Comparison of ENCODE assay signal across 8 cellular contexts in genomic region chr6:152184573-152185157, GRCh38.
DNase-seq lines count a peak whose midpoint lies in the region; ATAC-seq and TF ChIP-seq lines count a peak whose summit lies in the region.

No MANE protein-coding gene starts in this region.

- no peak overlapping the region for H2AK5ac ChIP-seq in neuronal stem cell (ENCODE audit: low read depth, low read length)

- in situ Hi-C loops in G401 (cut with HindIII; ENCODE audit: low sequenced_read_pairs) = no loop called here

- no peak overlapping the region for H3K4ac ChIP-seq in neuronal stem cell (ENCODE audit: low read length)

- no peak overlapping the region for H2BK5ac ChIP-seq in neuronal stem cell (ENCODE audit: low read length)

- H3K4me3 Mint-ChIP-seq in activated CD4-positive, alpha-beta T cell treated with anti-CD3 and anti-CD28 coated beads, Interleukin-2, amount 10 ng/mL, durations not matched to agents 7 days and 5 days = peak overlapping the region; percentile 85
- H3K4me3 Mint-ChIP-seq in T-helper 1 cell treated with Interleukin-12 subunit alpha and Interleukin-12 subunit beta and Interleukin-4 antibody, amounts not matched to agents 30 μg/mL and 1 μg/mL, for 36 hours = peak overlapping the region; percentile 90

- CTCF ChIA-PET in activated CD4-positive, alpha-beta T cell treated with anti-CD3 and anti-CD28 coated beads, Interleukin-2, amount 10 ng/mL, durations not matched to agents 7 days and 5 days (lab: Charles Lee) = interaction anchor here (0.6 to 1.8 kb wide), 5 partner anchors 10 to 711 kb away, joined by 3 to 7 read pairs (median 3); no protein-coding TSS in a partner anchor

- H3K14ac ChIP-seq in neuronal stem cell (ENCODE audit: low read length) = no peak overlapping the region

- H3K27ac Mint-ChIP-seq in activated CD4-positive, alpha-beta T cell treated with anti-CD3 and anti-CD28 coated beads, Interleukin-2, amount 10 ng/mL, durations not matched to agents 7 days and 5 days = peak overlapping the region; percentile 100
- peak overlapping the region; percentile 99 for H3K27ac Mint-ChIP-seq in T-helper 1 cell treated with Interleukin-12 subunit alpha and Interleukin-12 subunit beta and Interleukin-4 antibody, amounts not matched to agents 30 μg/mL and 1 μg/mL, for 36 hours

- H3K9ac ChIP-seq in neuronal stem cell (ENCODE audit: low read depth, low read length, poor library complexity) = no peak overlapping the region

- WGBS in spleen, 5 donors = 15 to 31% (median 22%) methylated on average over 4 of the region's 4 CpGs
- no CpG with 5 or more reads among the region's 4 CpGs for WGBS in neuronal stem cell (ENCODE audit: extremely low coverage in 2 of 2, insufficient read length in 2 of 2, insufficient replicate concordance in 1 of 2), 2 donors

- H3K18ac ChIP-seq in neuronal stem cell (ENCODE audit: low read length) = no peak overlapping the region

- H3K4me1 Mint-ChIP-seq in activated CD4-positive, alpha-beta T cell treated with anti-CD3 and anti-CD28 coated beads, Interleukin-2, amount 10 ng/mL, durations not matched to agents 7 days and 5 days = peaks cover 65% of the 10 kb centered on the region
- peaks cover 58% of the 10 kb centered on the region for H3K4me1 Mint-ChIP-seq in T-helper 1 cell treated with Interleukin-12 subunit alpha and Interleukin-12 subunit beta and Interleukin-4 antibody, amounts not matched to agents 30 μg/mL and 1 μg/mL, for 36 hours (ENCODE audit: low read depth)

- peak; percentile 62 for ATAC-seq in HG02852 (IDR thresholded peaks at IDR 0.05; ENCODE audit: unreplicated experiment)

- H2BK15ac ChIP-seq in neuronal stem cell (ENCODE audit: low read length) = no peak overlapping the region

- H4K91ac ChIP-seq in neuronal stem cell (ENCODE audit: low read depth, low read length, poor library complexity) = no peak overlapping the region

- H3K4me1 ChIP-seq in spleen (peaks cover 5 to 63% (median 30%) of the 10 kb centered on the region in 6 donors), neuronal stem cell (ENCODE audit: control insufficient read depth in 2 of 2, insufficient read depth in 1 of 2, low read depth in 1 of 2, low read length in 2 of 2) (no peaks in the 10 kb centered on the region)

- no peaks in the 10 kb centered on the region for H3K27me3 Mint-ChIP-seq in activated CD4-positive, alpha-beta T cell treated with anti-CD3 and anti-CD28 coated beads, Interleukin-2, amount 10 ng/mL, durations not matched to agents 7 days and 5 days
- H3K27me3 Mint-ChIP-seq in T-helper 1 cell treated with Interleukin-12 subunit alpha and Interleukin-12 subunit beta and Interleukin-4 antibody, amounts not matched to agents 30 μg/mL and 1 μg/mL, for 36 hours (ENCODE audit: low read depth) = no peaks in the 10 kb centered on the region

- no peaks in the 10 kb centered on the region for H3K79me1 ChIP-seq in neuronal stem cell (ENCODE audit: low read depth, low read length)

- intact Hi-C loops in spleen (cut with DNase I; ENCODE audit: low total_unique reads) = no loop called here

- POLR2A ChIA-PET in activated CD4-positive, alpha-beta T cell treated with anti-CD3 and anti-CD28 coated beads, Interleukin-2, amount 10 ng/mL, durations not matched to agents 7 days and 5 days (lab: Charles Lee) = no interaction called here

- H2BK120ac ChIP-seq in neuronal stem cell (ENCODE audit: low read depth, low read length) = no peak overlapping the region

- H3K4me2 ChIP-seq in neuronal stem cell (ENCODE audit: insufficient read depth, low read length, poor library complexity, severe bottlenecking) = no peak overlapping the region

- no peak overlapping the region for H2BK12ac ChIP-seq in neuronal stem cell (ENCODE audit: low read length)

- H3K9me3 Mint-ChIP-seq in activated CD4-positive, alpha-beta T cell treated with anti-CD3 and anti-CD28 coated beads, Interleukin-2, amount 10 ng/mL, durations not matched to agents 7 days and 5 days = no peaks in the 10 kb centered on the region
- H3K9me3 Mint-ChIP-seq in T-helper 1 cell treated with Interleukin-12 subunit alpha and Interleukin-12 subunit beta and Interleukin-4 antibody, amounts not matched to agents 30 μg/mL and 1 μg/mL, for 36 hours = no peaks in the 10 kb centered on the region

- H3K36me3 Mint-ChIP-seq in activated CD4-positive, alpha-beta T cell treated with anti-CD3 and anti-CD28 coated beads, Interleukin-2, amount 10 ng/mL, durations not matched to agents 7 days and 5 days (ENCODE audit: low read depth) = peaks cover 73% of the 10 kb centered on the region
- peaks cover 37% of the 10 kb centered on the region for H3K36me3 Mint-ChIP-seq in T-helper 1 cell treated with Interleukin-12 subunit alpha and Interleukin-12 subunit beta and Interleukin-4 antibody, amounts not matched to agents 30 μg/mL and 1 μg/mL, for 36 hours (ENCODE audit: low read depth)

- H3K27ac ChIP-seq in spleen (peak overlapping the region; percentile 69 to 93 (median 82)), neuronal stem cell (replicated peaks; ENCODE audit: low read length) (no peak overlapping the region)

- H3K27me3 ChIP-seq in spleen (replicated peaks in 1 of 7) (no peaks in the 10 kb centered on the region), neuronal stem cell (ENCODE audit: control insufficient read depth in 3 of 3, insufficient read depth in 3 of 3, low read depth in 1 of 3, low read length in 3 of 3) (no peaks in the 10 kb centered on the region)

- H3K9me3 ChIP-seq in spleen (no peaks in the 10 kb centered on the region), neuronal stem cell (replicated peaks in 1 of 2; ENCODE audit: control insufficient read depth in 2 of 2, insufficient read depth in 1 of 2, low read depth in 1 of 2, low read length in 2 of 2) (no peaks in the 10 kb centered on the region)

- peak overlapping the region; percentile 5 to 68 (median 27) for H3K4me3 ChIP-seq in spleen
- no peak overlapping the region for H3K4me3 ChIP-seq in neuronal stem cell (ENCODE audit: low read length in 2 of 2)

- TF ChIP-seq CTCF in spleen (IDR thresholded peaks at IDR 0.05 in 8 of 11, conservative IDR thresholded peaks at IDR 0.05 in 3 of 11) = no peak

- no peak for TF ChIP-seq POLR2A in spleen (IDR thresholded peaks at IDR 0.05)

- no peak overlapping the region for H4K8ac ChIP-seq in neuronal stem cell (ENCODE audit: low read depth, low read length)

- H3K23ac ChIP-seq in neuronal stem cell (ENCODE audit: low read depth, low read length, poor library complexity) = no peak overlapping the region

- H2AFZ ChIP-seq in neuronal stem cell (ENCODE audit: low read length) = no peak overlapping the region

- H3K36me3 ChIP-seq in spleen (peaks cover 0 to 89% (median 10%) of the 10 kb centered on the region in 6 donors), neuronal stem cell (replicated peaks in 1 of 2; ENCODE audit: control insufficient read depth in 2 of 2, insufficient read depth in 2 of 2, low read length in 2 of 2) (no peaks in the 10 kb centered on the region)

- peak; percentile 39 for DNase-seq in activated CD4-positive, alpha-beta T cell treated with anti-CD3 and anti-CD28 coated beads, Interleukin-2, amount 10 ng/mL, durations not matched to agents 7 days and 5 days
- no peak for DNase-seq in activated CD4-positive, alpha-beta T cell treated with anti-CD3 and anti-CD28 coated beads, Interleukin-2, amount 50 U/mL, for 48 hours
- DNase-seq in spleen = no peak
- DNase-seq in G401 (ENCODE audit: low spot score) = no peak
- no peak for DNase-seq in NCI-H146 (lab: John Stamatoyannopoulos, UW)
- no peak for DNase-seq in neuronal stem cell (ENCODE audit: low spot score)

Comparison
In these comparisons a context has a peak if more than half of its experiments do, and no peak if none do; other contexts are left out.
1. H3K4me3 ChIP-seq: peak in spleen (8 of 8); none in neuronal stem cell (0 of 2).